Comparison of ENCODE assay signal across 1 cellular context in the genomic region with DNA sequence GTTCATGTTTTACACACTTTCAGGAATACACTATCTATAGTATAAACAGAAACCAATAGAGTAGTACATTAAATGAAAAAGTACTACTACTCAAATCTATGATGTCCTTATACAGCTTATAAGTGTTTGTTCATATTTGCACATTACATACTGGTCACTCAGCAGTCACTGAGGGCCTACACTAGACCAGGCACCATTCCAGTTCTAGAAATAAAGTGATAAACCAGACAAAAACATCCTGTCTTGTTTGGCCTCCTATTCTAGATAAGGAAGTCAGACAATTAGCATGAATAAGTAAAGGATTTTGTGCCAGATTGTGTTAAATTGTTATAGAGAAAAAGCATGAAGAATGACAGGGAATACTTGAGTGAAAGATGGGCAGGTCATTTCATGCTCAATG.
TF ChIP-seq lines count a peak whose summit lies in the region.

No MANE protein-coding gene starts in this region.

TF ChIP-seq in K562, 482 proteins besides CTCF, POLR2A, EP300 and RAD21 (continued from another document):
- no peak for TF ChIP-seq CBX5 (IDR thresholded peaks at IDR 0.05; ENCODE audit: borderline replicate concordance, low read depth)
- no peak for TF ChIP-seq ZNF263 (CRISPR knock-in tag; IDR thresholded peaks at IDR 0.05; ENCODE audit: borderline replicate concordance)
- no peak for TF ChIP-seq FOXA3 (CRISPR knock-in tag; conservative IDR thresholded peaks at IDR 0.05 in 1 of 2, IDR thresholded peaks at IDR 0.05 in 1 of 2)
- TF ChIP-seq ZNF232 (CRISPR knock-in tag; IDR thresholded peaks at IDR 0.05), result no peak
- TF ChIP-seq, protein P1, sequence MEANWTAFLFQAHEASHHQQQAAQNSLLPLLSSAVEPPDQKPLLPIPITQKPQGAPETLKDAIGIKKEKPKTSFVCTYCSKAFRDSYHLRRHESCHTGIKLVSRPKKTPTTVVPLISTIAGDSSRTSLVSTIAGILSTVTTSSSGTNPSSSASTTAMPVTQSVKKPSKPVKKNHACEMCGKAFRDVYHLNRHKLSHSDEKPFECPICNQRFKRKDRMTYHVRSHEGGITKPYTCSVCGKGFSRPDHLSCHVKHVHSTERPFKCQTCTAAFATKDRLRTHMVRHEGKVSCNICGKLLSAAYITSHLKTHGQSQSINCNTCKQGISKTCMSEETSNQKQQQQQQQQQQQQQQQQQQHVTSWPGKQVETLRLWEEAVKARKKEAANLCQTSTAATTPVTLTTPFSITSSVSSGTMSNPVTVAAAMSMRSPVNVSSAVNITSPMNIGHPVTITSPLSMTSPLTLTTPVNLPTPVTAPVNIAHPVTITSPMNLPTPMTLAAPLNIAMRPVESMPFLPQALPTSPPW (CRISPR knock-in tag; IDR thresholded peaks at IDR 0.05), result no peak
